ENCODE assay signal across 19 cellular contexts in genomic region chr6:48825501-48826317, GRCh38.
A peak's percentile ranks its signal among the peaks of the same experiment; 100 is the strongest.
DNase-seq lines count a peak whose midpoint lies in the region; ATAC-seq and TF ChIP-seq lines count a peak whose summit lies in the region.
"Had no signal": no experiment of that assay in that cellular context is flagged by ENCODE, and none has a peak within 500 bp of the region (broad histone marks: within the 10 kb centered on the region; RNA-seq: fewer than 3 reads in every experiment).

No MANE protein-coding gene starts in this region.

- H3K4me1 Mint-ChIP-seq in chondrocyte (ENCODE audit: low read depth), result peaks cover 28% of the 10 kb centered on the region
- H3K4me1 Mint-ChIP-seq in stimulated activated naive CD8-positive, alpha-beta T cell treated with anti-CD3 and anti-CD28 coated beads, Interleukin-15, amount 100 ng/mL, for 72 hours, result no peaks in the 10 kb centered on the region
- H3K4me1 Mint-ChIP-seq: activated B cell treated with CpG ODN at 0.5 μM for 24 hours, memory B cell, neural crest cell had no signal

- DNase-seq in EL, result peak; percentile 66
- DNase-seq in PC-9, result peak; percentile 16 to 37
- no peak for DNase-seq in chondrocyte (ENCODE audit: low spot score)
- peak; percentile 56 to 58 for DNase-seq in lung microvascular endothelial cell (ENCODE audit: low read depth in 2 of 2)
- DNase-seq in activated CD4-positive, alpha-beta T cell treated with anti-CD3 and anti-CD28 coated beads, Interleukin-2, amount 50 U/mL, for 4 hours, result no peak
- no peak for DNase-seq in stimulated activated naive CD8-positive, alpha-beta T cell treated with anti-CD3 and anti-CD28 coated beads, Interleukin-15, amount 100 ng/mL, for 72 hours
- DNase-seq: activated B cell treated with CpG ODN at 0.5 μM for 24 hours, BE2C, DMS 273 treated with DMSO at 0.1 percent for 48 hours, Kasumi-1, NCI-H526, OCI-M1, retina, substantia nigra had no signal

- H2AFZ ChIP-seq in PC-9, result 0 out of 2 replicates have a peak overlapping the region, but pooled peaks have one; percentile 73

- no peak for ATAC-seq in stimulated activated naive CD8-positive, alpha-beta T cell treated with anti-CD3 and anti-CD28 coated beads, Interleukin-15, amount 100 ng/mL, for 72 hours
- no peak for ATAC-seq in GM21528 (IDR thresholded peaks at IDR 0.05; ENCODE audit: low FRiP score, unreplicated experiment)
- no peak for ATAC-seq in GM18519 (IDR thresholded peaks at IDR 0.05; ENCODE audit: low FRiP score, unreplicated experiment)

- H3K9me3 ChIP-seq in PC-9 (ENCODE audit: insufficient read depth, low read depth), result peaks cover 21% of the 10 kb centered on the region
- H3K9me3 ChIP-seq: BE2C had no signal

- H3K27me3 ChIP-seq in PC-9 (ENCODE audit: insufficient read depth, low read depth), result no peaks in the 10 kb centered on the region
- H3K27me3 ChIP-seq: BE2C had no signal

- no peaks in the 10 kb centered on the region for H3K79me2 ChIP-seq in PC-9 (ENCODE audit: low read depth)

- H4K20me1 ChIP-seq in PC-9 (ENCODE audit: insufficient read depth), result no peaks in the 10 kb centered on the region

- H3K4me3 Mint-ChIP-seq in chondrocyte (ENCODE audit: unreplicated experiment), result peak overlapping the region; percentile 8
- no peak overlapping the region for H3K4me3 Mint-ChIP-seq in stimulated activated naive CD8-positive, alpha-beta T cell treated with anti-CD3 and anti-CD28 coated beads, Interleukin-15, amount 100 ng/mL, for 72 hours
- H3K4me3 Mint-ChIP-seq: activated B cell treated with CpG ODN at 0.5 μM for 24 hours, memory B cell, neural crest cell had no signal

- no peaks in the 10 kb centered on the region for H3K36me3 Mint-ChIP-seq in chondrocyte (ENCODE audit: low read depth)
- H3K36me3 Mint-ChIP-seq: memory B cell had no signal

- H3K36me3 ChIP-seq in PC-9 (ENCODE audit: low read depth), result no peaks in the 10 kb centered on the region
- H3K36me3 ChIP-seq: BE2C had no signal

- H3K4me3 ChIP-seq in PC-9, result peak overlapping the region; percentile 37; the same call in 1 of the 2 replicates

- TF ChIP-seq CTCF in PC-9 (conservative IDR thresholded peaks at IDR 0.05) (no peak), chondrocyte (IDR thresholded peaks at IDR 0.05) (no peak)

- POLR2A ChIA-PET in PC-9 (lab: Charles Lee; ENCODE audit: unreplicated experiment), result no interaction called here

- H3K4me1 ChIP-seq in PC-9 (replicated peaks; ENCODE audit: insufficient read depth), result peaks cover 32% of the 10 kb centered on the region

- H3F3A ChIP-seq in PC-9 (ENCODE audit: insufficient read depth, low read depth), result peaks cover 36% of the 10 kb centered on the region

- peak overlapping the region; percentile 95 for H3K27ac Mint-ChIP-seq in chondrocyte (ENCODE audit: unreplicated experiment)
- H3K27ac Mint-ChIP-seq in stimulated activated naive CD8-positive, alpha-beta T cell treated with anti-CD3 and anti-CD28 coated beads, Interleukin-15, amount 100 ng/mL, for 72 hours, result no peak overlapping the region
- H3K27ac Mint-ChIP-seq: activated B cell treated with CpG ODN at 0.5 μM for 24 hours; activated T-helper 2 cell treated with anti-CD3 and anti-CD28 coated beads, Interferon-gamma antibody, Interleukin-2, Interleukin-4, amounts not matched to agents 10 μg/mL and 5 μg/mL and 100 μg/mL, durations not matched to agents 14 hours and 24 hours and 36 hours; memory B cell had no signal

- H3K27ac ChIP-seq in PC-9, result peak overlapping the region; percentile 99

- H3K4me2 ChIP-seq in PC-9, result peak overlapping the region; percentile 68

- CTCF ChIA-PET in PC-9 (lab: Charles Lee), result no interaction called here

- peaks cover 2% of the 10 kb centered on the region for H3K9me3 Mint-ChIP-seq in chondrocyte (ENCODE audit: low read depth)
- no peaks in the 10 kb centered on the region for H3K9me3 Mint-ChIP-seq in stimulated activated naive CD8-positive, alpha-beta T cell treated with anti-CD3 and anti-CD28 coated beads, Interleukin-15, amount 100 ng/mL, for 72 hours
- H3K9me3 Mint-ChIP-seq: neural crest cell had no signal

- intact Hi-C loops in PC-9 (cut with micrococcal nuclease; ENCODE audit: unreplicated experiment), result loop anchor here (2.0 to 10.0 kb wide), 4 partner anchors 59 to 1191 kb away; no protein-coding TSS in a partner anchor

- H3K27me3 Mint-ChIP-seq in chondrocyte (ENCODE audit: low read depth), result no peaks in the 10 kb centered on the region
- no peaks in the 10 kb centered on the region for H3K27me3 Mint-ChIP-seq in stimulated activated naive CD8-positive, alpha-beta T cell treated with anti-CD3 and anti-CD28 coated beads, Interleukin-15, amount 100 ng/mL, for 72 hours
- H3K27me3 Mint-ChIP-seq: activated B cell treated with CpG ODN at 0.5 μM for 24 hours, memory B cell had no signal

- H3K9me2 ChIP-seq in PC-9 (ENCODE audit: insufficient read depth), result no peaks in the 10 kb centered on the region

- no TSS peak for BruUV-seq in PC-9 (replicated peaks; lab: Mats Ljungman, UMichigan)

Comparison
In these comparisons a context has a peak if more than half of its experiments do, and no peak if none do; other contexts are left out.
1. DNase-seq: peak in EL (single experiment), PC-9 (2 of 2) and lung microvascular endothelial cell (2 of 2); none in chondrocyte (single experiment), activated CD4-positive, alpha-beta T cell treated with anti-CD3 and anti-CD28 coated beads, Interleukin-2, amount 50 U/mL, for 4 hours (0 of 2) and stimulated activated naive CD8-positive, alpha-beta T cell treated with anti-CD3 and anti-CD28 coated beads, Interleukin-15, amount 100 ng/mL, for 72 hours (0 of 2).